In genomic region chr3:67305160-67305559, GRCh38 we compare ENCODE assay signal across 22 cellular contexts.
"Had no signal": no experiment of that assay in that cellular context is flagged by ENCODE, and none has a peak within 500 bp of the region (broad histone marks: within the 10 kb centered on the region; RNA-seq: fewer than 3 reads in every experiment).

No MANE protein-coding gene starts in this region.

- H3K36me3 ChIP-seq: SJSA1 had no signal

- H3K27me3 ChIP-seq: SJSA1 had no signal

- FAIRE-seq: RCC 7860 had no signal

- H3K27ac ChIP-seq: SJSA1, SK-N-MC had no signal

- DNase-seq: KBM-7, MV-4-11, NCI-H1048, NCI-H1105, NCI-H1417 treated with DMSO at 0.1 percent for 48 hours, NCI-H146, NCI-H1694 treated with DMSO at 0.1 percent for 48 hours, NCI-H1930, NCI-H2081 treated with DMSO at 0.1 percent for 48 hours, NCI-H2171, NCI-H226, NCI-H446, NCI-H510A, NCI-H524 treated with DMSO at 0.1 percent for 48 hours, NCI-H69, NCI-H774, Right ventricle myocardium superior, RPMI8226, SIG-M5 had no signal

- H3K4me3 ChIP-seq: SJSA1, SK-N-MC had no signal

- H3K4me1 ChIP-seq: SJSA1 had no signal

- H3K9me3 ChIP-seq: SJSA1 had no signal
